20 cellular contexts compared by ENCODE assay signal in genomic region chr1:226382030-226382429, GRCh38. TPM values are rescaled to one million over a fixed set of nuclear protein-coding genes. Genes with fewer than 3 reads are reported as not detected.
DNase-seq lines count a peak whose midpoint lies in the region; ATAC-seq and TF ChIP-seq lines count a peak whose summit lies in the region.
"Had no signal": no experiment of that assay in that cellular context is flagged by ENCODE, and none has a peak within 500 bp of the region (broad histone marks: within the 10 kb centered on the region; RNA-seq: fewer than 3 reads in every experiment).

No MANE protein-coding gene starts in this region.

- H3K36me3 ChIP-seq in BLaER1 (peaks cover 100% of the 10 kb centered on the region), tibial nerve (peaks cover 4 to 100% (median 68%) of the 10 kb centered on the region in 3 donors)

- WGBS in tibial nerve, 2 donors: 83 to 85% methylated on average over 5 of the region's 5 CpGs

- H3K4me2 ChIP-seq in BLaER1: peak overlapping the region; percentile 59
- H3K4me2 ChIP-seq: A549 had no signal

- TF ChIP-seq POLR2A in tibial nerve (IDR thresholded peaks at IDR 0.05): no peak

- no peak for TF ChIP-seq EP300 in tibial nerve (IDR thresholded peaks at IDR 0.05)

- H3K4me3 Mint-ChIP-seq in activated T-cell treated with anti-CD3 and anti-CD28 coated beads, Interleukin-2, amount 50 U/mL, for 24 hours: no peak overlapping the region
- H3K4me3 Mint-ChIP-seq in stimulated activated effector memory CD8-positive, alpha-beta T cell treated with anti-CD3 and anti-CD28 coated beads, Interleukin-12 subunit alpha, Interleukin-12 subunit beta, amount 100 ng/mL, for 72 hours: no peak overlapping the region
- H3K4me3 Mint-ChIP-seq: CD8-positive, alpha-beta T cell; HFFc6 had no signal

- no peaks in the 10 kb centered on the region for H3K9me3 Mint-ChIP-seq in activated T-cell treated with anti-CD3 and anti-CD28 coated beads, Interleukin-2, amount 50 U/mL, for 24 hours
- no peaks in the 10 kb centered on the region for H3K9me3 Mint-ChIP-seq in stimulated activated effector memory CD8-positive, alpha-beta T cell treated with anti-CD3 and anti-CD28 coated beads, Interleukin-12 subunit alpha, Interleukin-12 subunit beta, amount 100 ng/mL, for 72 hours
- H3K9me3 Mint-ChIP-seq: CD8-positive, alpha-beta T cell; HFFc6 had no signal

- H4K20me1 ChIP-seq in BLaER1: peaks cover 75% of the 10 kb centered on the region

- ATAC-seq in stimulated activated effector memory CD8-positive, alpha-beta T cell treated with anti-CD3 and anti-CD28 coated beads, Interleukin-12 subunit alpha, Interleukin-12 subunit beta, amount 100 ng/mL, for 72 hours: no peak
- ATAC-seq: A549; CD8-positive, alpha-beta T cell; HCT116 had no signal

- H3K9ac ChIP-seq in BLaER1: peak overlapping the region; percentile 18

- H3K27me3 ChIP-seq in BLaER1 (no peaks in the 10 kb centered on the region), tibial nerve (no peaks in the 10 kb centered on the region)
- H3K27me3 ChIP-seq: BE2C had no signal

- peaks cover 17% of the 10 kb centered on the region for H3K4me1 Mint-ChIP-seq in activated T-cell treated with anti-CD3 and anti-CD28 coated beads, Interleukin-2, amount 50 U/mL, for 24 hours (ENCODE audit: low read depth)
- peaks cover 18% of the 10 kb centered on the region for H3K4me1 Mint-ChIP-seq in stimulated activated effector memory CD8-positive, alpha-beta T cell treated with anti-CD3 and anti-CD28 coated beads, Interleukin-12 subunit alpha, Interleukin-12 subunit beta, amount 100 ng/mL, for 72 hours

- H3K27ac ChIP-seq in BLaER1 (peak overlapping the region; percentile 75), tibial nerve (no peak overlapping the region)
- H3K27ac ChIP-seq: 22Rv1, A549, HL-60 had no signal

- H3K4me3 ChIP-seq in BLaER1: no peak overlapping the region
- no peak overlapping the region for H3K4me3 ChIP-seq in tibial nerve
- H3K4me3 ChIP-seq: A549 had no signal

- TF ChIP-seq CTCF in tibial nerve (IDR thresholded peaks at IDR 0.05): no peak

- H3K27ac Mint-ChIP-seq in activated T-cell treated with anti-CD3 and anti-CD28 coated beads, Interleukin-2, amount 50 U/mL, for 24 hours: peak overlapping the region; percentile 55
- H3K27ac Mint-ChIP-seq in stimulated activated effector memory CD8-positive, alpha-beta T cell treated with anti-CD3 and anti-CD28 coated beads, Interleukin-12 subunit alpha, Interleukin-12 subunit beta, amount 100 ng/mL, for 72 hours: peak overlapping the region; percentile 65
- H3K27ac Mint-ChIP-seq: CD8-positive, alpha-beta T cell; HFFc6 had no signal

- no peaks in the 10 kb centered on the region for H3K27me3 Mint-ChIP-seq in activated T-cell treated with anti-CD3 and anti-CD28 coated beads, Interleukin-2, amount 50 U/mL, for 24 hours

- no peak for DNase-seq in activated T-cell treated with anti-CD3 and anti-CD28 coated beads, Interleukin-2, amount 50 U/mL, for 24 hours
- DNase-seq in activated T-cell treated with anti-CD3 and anti-CD28 coated beads for 4 hours: no peak
- peak; percentile 43 for DNase-seq in islet precursor cell
- DNase-seq in stimulated activated effector memory CD8-positive, alpha-beta T cell treated with anti-CD3 and anti-CD28 coated beads, Interleukin-12 subunit alpha, Interleukin-12 subunit beta, amount 100 ng/mL, for 72 hours (ENCODE audit: low spot score in 2 of 2): no peak
- DNase-seq in tibial nerve (ENCODE audit: low spot score in 2 of 2): no peak
- no peak for DNase-seq in AG20443 (ENCODE audit: low spot score)
- DNase-seq: BE2C; Calu3; CD8-positive, alpha-beta T cell; DMS79 treated with DMSO at 0.1 percent for 48 hours; GF-D8; GOT3; H7; HFFc6; IMR-90 had no signal

- H3K36me3 Mint-ChIP-seq in activated T-cell treated with anti-CD3 and anti-CD28 coated beads, Interleukin-2, amount 50 U/mL, for 24 hours (ENCODE audit: low read depth): peaks cover 100% of the 10 kb centered on the region
- H3K36me3 Mint-ChIP-seq in stimulated activated effector memory CD8-positive, alpha-beta T cell treated with anti-CD3 and anti-CD28 coated beads, Interleukin-12 subunit alpha, Interleukin-12 subunit beta, amount 100 ng/mL, for 72 hours: peaks cover 100% of the 10 kb centered on the region

- H3K9me3 ChIP-seq in BLaER1 (no peaks in the 10 kb centered on the region), tibial nerve (no peaks in the 10 kb centered on the region)
- H3K9me3 ChIP-seq: A549, BE2C had no signal

- H3K4me1 ChIP-seq in BLaER1: peaks cover 52% of the 10 kb centered on the region
- no peaks in the 10 kb centered on the region for H3K4me1 ChIP-seq in tibial nerve
- H3K4me1 ChIP-seq: A549, BE2C had no signal

RNA-seq across cellular contexts. Expression of gene PARP1, which starts 25.9 kb away (rescaled TPM):
- 100 to 1,000 TPM in 2 of 4 donors, 10 to 100 TPM in 2; 91.5 to 117 (median 99.5) TPM for total RNA-seq in tibial nerve
